15 cellular contexts compared by ENCODE assay signal in the genomic region with DNA sequence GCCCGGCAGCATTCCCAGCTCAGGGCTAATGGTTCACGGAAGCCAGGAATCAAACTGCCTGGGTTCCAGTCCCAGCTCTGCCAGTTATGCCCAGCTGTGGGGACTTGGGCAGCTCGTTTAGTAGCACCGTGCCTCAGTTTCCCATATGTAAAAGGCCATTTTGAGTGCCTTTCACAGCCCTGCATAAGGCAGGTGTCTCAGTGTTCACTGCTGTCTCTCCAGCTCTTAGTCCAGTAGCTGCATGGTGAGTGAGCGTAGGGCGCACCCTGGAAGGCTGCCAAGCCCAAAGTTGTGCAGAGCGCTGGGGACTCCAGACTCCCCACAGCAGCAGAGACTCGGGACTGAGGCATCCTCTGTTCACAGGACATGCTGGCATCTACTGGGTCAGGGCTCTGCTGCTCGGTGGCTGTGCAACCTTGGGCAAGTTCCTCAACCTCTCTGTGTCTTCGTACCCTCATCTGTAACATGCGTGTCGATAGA. TPM values are rescaled to one million over a fixed set of nuclear protein-coding genes. Genes with fewer than 3 reads are reported as not detected.
A peak's percentile ranks its signal among the peaks of the same experiment; 100 is the strongest.
DNase-seq lines count a peak whose midpoint lies in the region; ATAC-seq and TF ChIP-seq lines count a peak whose summit lies in the region.
"Had no signal": no experiment of that assay in that cellular context is flagged by ENCODE, and none has a peak within 500 bp of the region (broad histone marks: within the 10 kb centered on the region; RNA-seq: fewer than 3 reads in every experiment).

No MANE protein-coding gene starts in this region.

- intact Hi-C loops in PC-3 (cut with micrococcal nuclease) = no loop called here
- intact Hi-C loops in spleen (cut with DNase I; ENCODE audit: low total_unique reads) = no loop called here

- H3K4me3 ChIP-seq in SK-N-SH (ENCODE audit: low read depth in 2 of 2, low read length in 1 of 2) (no peak overlapping the region), PC-3 (ENCODE audit: low read length) (no peak overlapping the region), mesenchymal stem cell (ENCODE audit: insufficient read depth in 1 of 2, low read depth in 1 of 2, low read length in 2 of 2) (no peak overlapping the region), spleen (no peak overlapping the region)
- H3K4me3 ChIP-seq: psoas muscle, SJCRH30, upper lobe of right lung had no signal

- H3K79me1 ChIP-seq in mesenchymal stem cell (replicated peaks; ENCODE audit: low read length, poor library complexity, severe bottlenecking) = peaks cover 5% of the 10 kb centered on the region

- H3K36me3 ChIP-seq in SK-N-SH (replicated peaks in 1 of 2; ENCODE audit: control insufficient read depth in 1 of 2, insufficient read depth in 2 of 2, low read length in 1 of 2) (peaks cover 42 to 43% of the 10 kb centered on the region in 2 experiments), PC-3 (ENCODE audit: low read depth, low read length) (peaks cover 34% of the 10 kb centered on the region), mesenchymal stem cell (ENCODE audit: control insufficient read depth in 1 of 2, insufficient read depth in 2 of 2, low read depth in 1 of 2, low read length in 2 of 2) (peaks cover 46 to 56% of the 10 kb centered on the region in 2 experiments), spleen (peaks cover 4 to 64% (median 48%) of the 10 kb centered on the region in 6 donors)

- H3K9me3 ChIP-seq in SK-N-SH (no peaks in the 10 kb centered on the region), PC-3 (ENCODE audit: low read length) (no peaks in the 10 kb centered on the region), mesenchymal stem cell (ENCODE audit: control insufficient read depth, low read length) (no peaks in the 10 kb centered on the region), spleen (no peaks in the 10 kb centered on the region)
- H3K9me3 ChIP-seq: psoas muscle, SJCRH30, upper lobe of right lung had no signal

- no peak for TF ChIP-seq EP300 in SK-N-SH (IDR thresholded peaks at IDR 0.05; ENCODE audit: borderline replicate concordance in 1 of 2, low read depth in 1 of 2, low read length in 1 of 2)

- CTCF ChIA-PET in SK-N-SH (lab: Yijun Ruan, JAX) = interaction anchor here (0.9 to 5.3 kb wide), 6 partner anchors 12 to 250 kb away, joined by 3 to 22 read pairs (median 4); no protein-coding TSS in a partner anchor
- CTCF ChIA-PET in PC-3 (lab: Charles Lee) = no interaction called here

- DNase-seq in SK-N-SH (peak; percentile 33), PC-3 (no peak), mesenchymal stem cell (no peak), spleen (no peak)
- no peak for DNase-seq in activated CD4-positive, CD25-positive, alpha-beta regulatory T cell treated with anti-CD3 and anti-CD28 coated beads, Interleukin-2, amount 50 U/mL, for 72 hours
- DNase-seq: ACHN; activated CD4-positive, alpha-beta memory T cell treated with anti-CD3 and anti-CD28 coated beads, Interleukin-2, amount 10 ng/mL, durations not matched to agents 7 days and 5 days; activated naive CD4-positive, alpha-beta T cell; KBM-7; NCI-H2029; psoas muscle; SJCRH30; upper lobe of right lung had no signal

- peak overlapping the region; percentile 5 for H4K8ac ChIP-seq in mesenchymal stem cell (ENCODE audit: low read length)

- H2BK15ac ChIP-seq in mesenchymal stem cell (ENCODE audit: low read depth, poor library complexity, severe bottlenecking) = no peak overlapping the region

- H3F3A ChIP-seq in SK-N-SH (replicated peaks; ENCODE audit: insufficient read depth) (peaks cover 42% of the 10 kb centered on the region), PC-3 (ENCODE audit: low read length, unreplicated experiment) (peaks cover 7% of the 10 kb centered on the region)

- H3K79me2 ChIP-seq in SK-N-SH (ENCODE audit: insufficient read depth) (peaks cover 43% of the 10 kb centered on the region), PC-3 (ENCODE audit: low read length) (peaks cover 36% of the 10 kb centered on the region)

- H3K4ac ChIP-seq in mesenchymal stem cell (ENCODE audit: low read depth in 1 of 2, low read length in 2 of 2) = no peak overlapping the region

- H3K9ac ChIP-seq in SK-N-SH = no peak overlapping the region
- no peak overlapping the region for H3K9ac ChIP-seq in PC-3 (ENCODE audit: low read length)
- peak overlapping the region; percentile 24 for H3K9ac ChIP-seq in mesenchymal stem cell (ENCODE audit: low read length)

- H3K18ac ChIP-seq in mesenchymal stem cell (ENCODE audit: low read depth in 1 of 2, low read length in 2 of 2) = no peak overlapping the region

- H3K14ac ChIP-seq in mesenchymal stem cell (ENCODE audit: low read length in 2 of 2) = no peak overlapping the region

- no peak overlapping the region for H3K23ac ChIP-seq in mesenchymal stem cell (ENCODE audit: low read length in 2 of 2)

- ATAC-seq in SK-N-SH treated with all-trans-retinoic acid at 6 μM for 48 hours (no peak; the same call in 1 of the 3 replicates), PC-3 (peak; percentile 10)
- ATAC-seq: upper lobe of right lung had no signal

- no peak for TF ChIP-seq POLR2A in spleen (IDR thresholded peaks at IDR 0.05)

- H2BK12ac ChIP-seq in mesenchymal stem cell (ENCODE audit: low read length in 2 of 2) = no peak overlapping the region

- peaks cover 62% of the 10 kb centered on the region for H4K20me1 ChIP-seq in SK-N-SH (ENCODE audit: insufficient read depth)
- H4K20me1 ChIP-seq in PC-3 (ENCODE audit: low read length) = peaks cover 52% of the 10 kb centered on the region

- H3K4me1 ChIP-seq in SK-N-SH (ENCODE audit: control insufficient read depth in 1 of 2, insufficient read depth in 2 of 2, low read depth in 1 of 2, low read length in 1 of 2) = peaks cover 19 to 42% of the 10 kb centered on the region in 2 experiments; a peak in 3 of 4 replicates
- H3K4me1 ChIP-seq in PC-3 (ENCODE audit: insufficient read depth, low read length) = peaks cover 18% of the 10 kb centered on the region
- peaks cover 53% of the 10 kb centered on the region for H3K4me1 ChIP-seq in mesenchymal stem cell (ENCODE audit: control insufficient read depth, insufficient read depth, low read depth, low read length)
- H3K4me1 ChIP-seq in spleen = peaks cover 28 to 56% (median 42%) of the 10 kb centered on the region in 6 donors

- TF ChIP-seq RAD21 in SK-N-SH (IDR thresholded peaks at IDR 0.05; ENCODE audit: low read length) = no peak

- H3K4me2 ChIP-seq in SK-N-SH (no peak overlapping the region), PC-3 (ENCODE audit: low read length) (no peak overlapping the region), mesenchymal stem cell (ENCODE audit: low read length, poor library complexity, severe bottlenecking) (no peak overlapping the region)

- no peaks in the 10 kb centered on the region for H3K27me3 ChIP-seq in SK-N-SH (ENCODE audit: insufficient read depth)
- H3K27me3 ChIP-seq in PC-3 (ENCODE audit: low read length) = no peaks in the 10 kb centered on the region
- no peaks in the 10 kb centered on the region for H3K27me3 ChIP-seq in mesenchymal stem cell (ENCODE audit: control insufficient read depth in 1 of 2, insufficient read depth in 1 of 2, low read length in 2 of 2)
- H3K27me3 ChIP-seq in spleen (replicated peaks in 1 of 7) = no peaks in the 10 kb centered on the region
- H3K27me3 ChIP-seq: SJCRH30, upper lobe of right lung had no signal

- BruUV-seq in PC-3 (replicated peaks; lab: Mats Ljungman, UMichigan) = no TSS peak

- no peak overlapping the region for H4K91ac ChIP-seq in mesenchymal stem cell (ENCODE audit: low read length)

- H3K9me2 ChIP-seq in SK-N-SH (no peaks in the 10 kb centered on the region), PC-3 (replicated peaks; ENCODE audit: low read length) (no peaks in the 10 kb centered on the region)

- no peak overlapping the region for H2BK5ac ChIP-seq in mesenchymal stem cell (ENCODE audit: low read depth, low read length, poor library complexity, severe bottlenecking)

- POLR2A ChIA-PET in SK-N-SH (lab: Yijun Ruan, JAX) = interaction anchor here (1.6 to 4.5 kb wide), 2 partner anchors 9 to 16 kb away, joined by 8 to 33 read pairs; a partner anchor contains a TSS
- POLR2A ChIA-PET in PC-3 (lab: Charles Lee; ENCODE audit: unreplicated experiment) = interaction anchor here (1.0 kb wide), 1 partner anchor 16 kb away, joined by 14 read pairs; a partner anchor contains a TSS

- H2BK120ac ChIP-seq in mesenchymal stem cell (ENCODE audit: low read depth, low read length) = no peak overlapping the region

- H2AK5ac ChIP-seq in mesenchymal stem cell (ENCODE audit: low read length, severe bottlenecking) = no peak overlapping the region

- WGBS in SK-N-SH (ENCODE audit: low lambda C conversion rate) = 86% methylated on average over 11 of the region's 12 CpGs
- WGBS in mesenchymal stem cell = 92% methylated on average over 11 of the region's 12 CpGs
- WGBS in spleen, 5 donors = 78 to 92% (median 82%) methylated on average over 10 to 12 of the region's 12 CpGs

- TF ChIP-seq CTCF in SK-N-SH (IDR thresholded peaks at IDR 0.05) = no peak
- TF ChIP-seq CTCF in PC-3 (conservative IDR thresholded peaks at IDR 0.05; ENCODE audit: low read depth, low read length) = no peak
- no peak for TF ChIP-seq CTCF in spleen (IDR thresholded peaks at IDR 0.05 in 8 of 11, conservative IDR thresholded peaks at IDR 0.05 in 3 of 11)

- no peak overlapping the region for H3K27ac ChIP-seq in SK-N-SH (ENCODE audit: low read depth in 2 of 2, low read length in 1 of 2)
- no peak overlapping the region for H3K27ac ChIP-seq in PC-3 (ENCODE audit: low read length)
- no peak overlapping the region for H3K27ac ChIP-seq in mesenchymal stem cell (ENCODE audit: low read length, poor library complexity, severe bottlenecking)
- H3K27ac ChIP-seq in spleen = peak overlapping the region in 1 of 8 donors; percentile 8
- H3K27ac ChIP-seq: psoas muscle, SJCRH30, upper lobe of right lung had no signal

- H2AFZ ChIP-seq in SK-N-SH (ENCODE audit: low read depth) = no peak overlapping the region
- no peak overlapping the region for H2AFZ ChIP-seq in PC-3 (ENCODE audit: low read length)
- no peak overlapping the region for H2AFZ ChIP-seq in mesenchymal stem cell (ENCODE audit: low read depth, low read length)

RNA-seq across cellular contexts. Expression of a gene that starts 5.5 kb away (rescaled TPM):
- polyA plus RNA-seq in SK-N-SH (2012; rRNA removed) (2,297 and 2,368 TPM in 2 replicates), spleen (1,000 to 10,000 TPM; 3,566 to 4,833 (median 4,082) TPM)
- 721 and 1,465 TPM in 2 replicates for polyA plus RNA-seq in SK-N-SH (2012; cell fraction: cytosol; rRNA removed)
- polyA plus RNA-seq in SK-N-SH (2012; cell fraction: nucleus; rRNA removed) = 482 and 618 TPM in 2 replicates
- total RNA-seq in PC-3 (2014; rRNA removed) (550 and 836 TPM in 2 replicates), spleen (1,000 to 10,000 TPM in 5 of 7 donors, 100 to 1,000 TPM in 2; 581 to 2,029 (median 1,447) TPM)
- 3,020 TPM for polyA plus RNA-seq in mesenchymal stem cell (2013, experiment 1 of 2)
- polyA plus RNA-seq in mesenchymal stem cell (2013, experiment 2 of 2) = 2,919 TPM

RNA-seq across cellular contexts. Expression of a gene that starts 7.1 kb away (rescaled TPM):
- polyA plus RNA-seq in SK-N-SH (2012; rRNA removed) (0.08 and 0.12 TPM in 2 replicates), spleen (under 1 TPM in 2 of 3 donors, not detected in 1; 0.17 to 0.32 TPM)
- 0.03 and 0.05 TPM in 2 replicates for polyA plus RNA-seq in SK-N-SH (2012; cell fraction: cytosol; rRNA removed)
- polyA plus RNA-seq in SK-N-SH (2012; cell fraction: nucleus; rRNA removed) = 0.12 TPM in 1 of 2 replicates, not detected in the other
- total RNA-seq in PC-3 (2014; rRNA removed) (22.1 and 22.8 TPM in 2 replicates), spleen (1 to 10 TPM; 3.7 to 8.8 (median 5.0) TPM)
- polyA plus RNA-seq in mesenchymal stem cell (2013, experiment 1 of 2) = 0.18 TPM
- polyA plus RNA-seq in mesenchymal stem cell (2013, experiment 2 of 2) = 0.10 TPM

RNA-seq across cellular contexts. Expression of a gene that starts 14.6 kb away (rescaled TPM):
- polyA plus RNA-seq in SK-N-SH (2012; rRNA removed) (0.77 and 0.91 TPM in 2 replicates), spleen (under 1 TPM in 1 of 3 donors, not detected in 2; 0.20 TPM)
- 0.08 and 0.30 TPM in 2 replicates for polyA plus RNA-seq in SK-N-SH (2012; cell fraction: cytosol; rRNA removed)
- 14.1 and 29.8 TPM in 2 replicates for polyA plus RNA-seq in SK-N-SH (2012; cell fraction: nucleus; rRNA removed)
- total RNA-seq in PC-3 (2014; rRNA removed) (not detected in 2 replicates), spleen (not detected)
- polyA plus RNA-seq in mesenchymal stem cell (2013, experiment 1 of 2) = 0.26 TPM
- 0.08 TPM for polyA plus RNA-seq in mesenchymal stem cell (2013, experiment 2 of 2)
- total RNA-seq: activated CD4-positive, alpha-beta memory T cell treated with anti-CD3 and anti-CD28 coated beads, Interleukin-2, amount 10 ng/mL, durations not matched to agents 7 days and 5 days; mucosa of gallbladder; psoas muscle; SJCRH30; upper lobe of right lung had no signal
- polyA plus RNA-seq: psoas muscle had no signal

RNA-seq across cellular contexts. Expression of a gene that starts 16.4 kb away (rescaled TPM):
- polyA plus RNA-seq in SK-N-SH (2012; rRNA removed) (84.7 and 133 TPM in 2 replicates), spleen (10 to 100 TPM in 2 of 3 donors, 1 to 10 TPM in 1; 4.9 to 18.7 (median 11.8) TPM)
- 57.1 and 81.7 TPM in 2 replicates for polyA plus RNA-seq in SK-N-SH (2012; cell fraction: cytosol; rRNA removed)
- 42.8 and 70.9 TPM in 2 replicates for polyA plus RNA-seq in SK-N-SH (2012; cell fraction: nucleus; rRNA removed)
- total RNA-seq in PC-3 (2014; rRNA removed) (2,068 and 2,245 TPM in 2 replicates), spleen (10 to 100 TPM; 14.4 to 40.8 (median 23.8) TPM)
- 46.0 TPM for polyA plus RNA-seq in mesenchymal stem cell (2013, experiment 1 of 2)
- polyA plus RNA-seq in mesenchymal stem cell (2013, experiment 2 of 2) = 46.4 TPM

RNA-seq across cellular contexts. Expression of a gene that starts 21.0 kb away (rescaled TPM):
- 13.2 and 16.1 TPM in 2 replicates for polyA plus RNA-seq in SK-N-SH (2012; rRNA removed)
- polyA plus RNA-seq in SK-N-SH (2012; cell fraction: cytosol; rRNA removed) = 8.4 and 11.0 TPM in 2 replicates
- polyA plus RNA-seq in SK-N-SH (2012; cell fraction: nucleus; rRNA removed) = 22.6 and 33.5 TPM in 2 replicates
- 7.5 and 10.7 TPM in 2 replicates for total RNA-seq in PC-3 (2014; rRNA removed)
- 6.4 TPM for polyA plus RNA-seq in mesenchymal stem cell (2013, experiment 1 of 2)
- polyA plus RNA-seq in mesenchymal stem cell (2013, experiment 2 of 2) = 6.1 TPM
- total RNA-seq in spleen = under 1 TPM in 1 of 7 donors, not detected in 6; 0.23 TPM
- polyA plus RNA-seq in spleen = under 1 TPM in 2 of 3 donors, not detected in 1; 0.04 to 0.06 TPM
- total RNA-seq: psoas muscle had no signal
